8 cellular contexts compared by ENCODE assay signal in genomic region chr3:47283596-47284364, GRCh38. TPM values are rescaled to one million over a fixed set of nuclear protein-coding genes. Genes with fewer than 3 reads are reported as not detected.
DNase-seq lines count a peak whose midpoint lies in the region; ATAC-seq, FAIRE-seq and TF ChIP-seq lines count a peak whose summit lies in the region.

No MANE protein-coding gene starts in this region.

- peak; percentile 86 for FAIRE-seq in GM12892 (lab: Jason Lieb, UNC)

- no peaks in the 10 kb centered on the region for H3K27me3 ChIP-seq in RWPE2 (ENCODE audit: insufficient read depth, poor library complexity, severe bottlenecking)
- no peaks in the 10 kb centered on the region for H3K27me3 ChIP-seq in brain microvascular endothelial cell (replicated peaks)
- no peaks in the 10 kb centered on the region for H3K27me3 ChIP-seq in left lung

- intact Hi-C loops in left lung (cut with DNase I), result no loop called here

- in situ Hi-C loops in brain microvascular endothelial cell (cut with HindIII; ENCODE audit: low pct_ligation_motif_present, low sequenced_read_pairs), result no loop called here

- no peak for DNase-seq in GM12892 (ENCODE audit: insufficient read length)
- DNase-seq in RWPE2 (ENCODE audit: low spot score), result no peak
- DNase-seq in brain microvascular endothelial cell, result no peak
- DNase-seq in left lung, result no peak
- DNase-seq in stimulated activated CD4-positive, alpha-beta T cell treated with anti-CD3 and anti-CD28 coated beads, TNF-alpha, amount 100 ng/mL, for 48 hours (ENCODE audit: low read depth in 3 of 3), result peak; percentile 2 to 28 (median 19)
- no peak for DNase-seq in DMS153 (lab: John Stamatoyannopoulos, UW)

- ATAC-seq in RWPE2 (ENCODE audit: low read depth), result no peak; the same call in 2 of the 3 replicates
- no peak for ATAC-seq in left lung
- ATAC-seq in HG02840 (IDR thresholded peaks at IDR 0.05; ENCODE audit: low FRiP score, unreplicated experiment), result no peak
- no peak for ATAC-seq in HG03139 (IDR thresholded peaks at IDR 0.05; ENCODE audit: unreplicated experiment)

- TF ChIP-seq POLR2A in GM12892 (IDR thresholded peaks at IDR 0.05; ENCODE audit: low read depth, low read length), result no peak

- H3K27ac ChIP-seq in RWPE2 (ENCODE audit: poor library complexity, severe bottlenecking) (peak overlapping the region; percentile 76), brain microvascular endothelial cell (peak overlapping the region; percentile 91), left lung (peak overlapping the region; percentile 96 to 99)

- H3K4me1 ChIP-seq in RWPE2 (ENCODE audit: insufficient read depth, poor library complexity, severe bottlenecking), result no peaks in the 10 kb centered on the region
- peaks cover 7 to 56% of the 10 kb centered on the region in 2 donors for H3K4me1 ChIP-seq in left lung

- TF ChIP-seq CTCF in RWPE2 (IDR thresholded peaks at IDR 0.05; ENCODE audit: poor library complexity, severe bottlenecking) (no peak), brain microvascular endothelial cell (IDR thresholded peaks at IDR 0.05; ENCODE audit: low read depth, low read length, missing control alignments) (no peak), left lung (IDR thresholded peaks at IDR 0.05) (no peak)

- H3K9me3 ChIP-seq in RWPE2 (ENCODE audit: severe bottlenecking) (no peaks in the 10 kb centered on the region), left lung (no peaks in the 10 kb centered on the region)

- peaks cover 16% of the 10 kb centered on the region for H3K36me3 ChIP-seq in RWPE2 (ENCODE audit: low read depth)
- H3K36me3 ChIP-seq in brain microvascular endothelial cell (replicated peaks), result no peaks in the 10 kb centered on the region
- H3K36me3 ChIP-seq in left lung, result peaks cover 0 to 18% of the 10 kb centered on the region in 2 donors

- H3K4me3 ChIP-seq in RWPE2 (ENCODE audit: severe bottlenecking) (peak overlapping the region; percentile 56), brain microvascular endothelial cell (ENCODE audit: low read depth, low read length) (peak overlapping the region; percentile 99), left lung (peak overlapping the region; percentile 62 to 77)

RNA-seq across cellular contexts. Expression of gene KLHL18, which starts 1.0 kb away (rescaled TPM):
- polyA plus RNA-seq in GM12892 (2012; ENCODE audit: missing spikeins), result 18.1 TPM
- total RNA-seq in left lung, result 10 to 100 TPM; 25.9 to 29.5 TPM

RNA-seq across cellular contexts. Expression of gene KIF9, which starts 1.2 kb away (rescaled TPM):
- polyA plus RNA-seq in GM12892 (2012; ENCODE audit: missing spikeins), result 2.8 TPM
- 1 to 10 TPM; 8.4 to 9.5 TPM for total RNA-seq in left lung

Comparison
In these comparisons a context has a peak if more than half of its experiments do, and no peak if none do; other contexts are left out.
1. DNase-seq: peak in stimulated activated CD4-positive, alpha-beta T cell treated with anti-CD3 and anti-CD28 coated beads, TNF-alpha, amount 100 ng/mL, for 48 hours (3 of 3); none in GM12892 (single experiment), RWPE2 (single experiment), brain microvascular endothelial cell (single experiment), left lung (0 of 2) and DMS153 (single experiment).
2. Peak in every context shown above with its lines, with median percentiles within 50 percentile points of each other: H3K27ac ChIP-seq and H3K4me3 ChIP-seq.